ENCODE assay signal across 8 cellular contexts in the genomic region with DNA sequence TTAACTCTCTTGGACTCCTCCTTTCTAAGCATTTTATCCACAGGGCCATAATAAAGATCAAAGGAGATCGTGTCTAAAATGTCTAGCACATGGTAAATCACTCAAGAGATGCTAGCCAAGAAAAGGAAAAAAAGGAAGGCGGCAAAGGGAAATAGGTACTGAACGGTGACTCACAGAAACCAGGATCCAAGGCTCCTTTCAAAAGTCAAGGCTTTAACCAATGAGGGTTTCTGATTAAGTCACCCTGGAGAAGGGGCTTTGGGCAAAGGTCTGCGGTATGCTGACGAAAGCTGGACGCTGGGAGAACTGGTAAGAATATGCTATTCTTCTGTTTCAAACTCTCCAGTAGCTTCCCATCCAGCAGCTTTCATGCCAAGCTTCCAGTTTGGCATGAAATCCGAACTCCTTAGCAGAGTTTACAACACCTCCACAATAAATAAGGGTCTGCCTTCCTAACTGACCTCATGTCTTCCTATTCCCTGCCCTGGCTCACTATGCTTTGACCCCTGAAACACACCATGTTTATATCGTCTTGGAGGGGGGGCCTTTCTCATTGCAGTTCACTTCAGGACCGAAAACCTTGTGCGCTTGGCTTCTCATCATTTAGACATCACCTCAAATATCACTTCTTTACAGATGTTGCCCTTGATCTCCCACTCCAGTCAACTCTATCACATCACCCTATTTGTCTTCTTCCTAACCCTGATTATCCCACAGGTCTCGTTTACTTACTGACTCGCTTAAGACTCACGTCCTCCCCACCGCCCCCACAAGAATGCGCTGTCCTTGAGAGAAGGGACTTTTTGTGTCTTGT. TPM values are rescaled to one million over a fixed set of nuclear protein-coding genes. Genes with fewer than 3 reads are reported as not detected.
DNase-seq lines count a peak whose midpoint lies in the region; TF ChIP-seq lines count a peak whose summit lies in the region.

No MANE protein-coding gene starts in this region.

- H3K27ac ChIP-seq in HEK293 (ENCODE audit: extremely low read depth, low read depth, low read length) (peak overlapping the region; percentile 21; the same call in 1 of the 2 replicates), RWPE1 (peak overlapping the region; percentile 84), left ventricle myocardium inferior (replicated peaks) (peak overlapping the region; percentile 83), sigmoid colon (peak overlapping the region; percentile 80 to 90 (median 84))

- WGBS in sigmoid colon, 2 donors = 14 to 24% methylated on average over 15 of the region's 15 CpGs

- POLR2A ChIA-PET in HEK293 (lab: Yijun Ruan, JAX) (interaction anchor here (0.8 to 2.9 kb wide), 9 partner anchors 8 to 113 kb away, joined by 3 to 14 read pairs (median 4); no protein-coding TSS in a partner anchor), RWPE1 (lab: Yijun Ruan, JAX; ENCODE audit: low non-redundant PET) (interaction anchor here (2.3 kb wide), 1 partner anchor 8 kb away, joined by 7 read pairs; no protein-coding TSS in a partner anchor)

- TF ChIP-seq POLR2A in sigmoid colon (IDR thresholded peaks at IDR 0.05) = no peak

- H3K9me3 ChIP-seq in HEK293 (ENCODE audit: control insufficient read depth, insufficient read depth, low read depth, low read length) = no peaks in the 10 kb centered on the region
- H3K9me3 ChIP-seq in left ventricle myocardium inferior (replicated peaks) = no peaks in the 10 kb centered on the region
- no peaks in the 10 kb centered on the region for H3K9me3 ChIP-seq in sigmoid colon

- no peaks in the 10 kb centered on the region for H3K9me3 Mint-ChIP-seq in activated naive CD8-positive, alpha-beta T cell (ENCODE audit: low read depth)

- peaks cover 68% of the 10 kb centered on the region for H3K4me1 Mint-ChIP-seq in activated naive CD8-positive, alpha-beta T cell (ENCODE audit: low read depth)

- H3K36me3 ChIP-seq in HEK293 (ENCODE audit: control insufficient read depth in 2 of 2, insufficient read depth in 1 of 2, low read length in 2 of 2) (peaks cover 6 to 27% of the 10 kb centered on the region in 2 experiments; a peak in 1 of 3 replicates), left ventricle myocardium inferior (peaks cover 21% of the 10 kb centered on the region), sigmoid colon (peaks cover 9 to 28% (median 19%) of the 10 kb centered on the region in 4 donors)

- H3K4me3 ChIP-seq in HEK293 (ENCODE audit: low read depth, low read length) = peak overlapping the region; percentile 66
- peak overlapping the region; percentile 83 for H3K4me3 ChIP-seq in left ventricle myocardium inferior
- peak overlapping the region; percentile 60 to 96 (median 80) for H3K4me3 ChIP-seq in sigmoid colon

- H3K36me3 Mint-ChIP-seq in activated naive CD8-positive, alpha-beta T cell = peaks cover 5% of the 10 kb centered on the region

- intact Hi-C loops in left ventricle myocardium inferior (cut with micrococcal nuclease) = no loop called here
- intact Hi-C loops in sigmoid colon (cut with DNase I) = loop anchor here (5.0 kb wide), 1 partner anchor 747 kb away; a partner anchor contains a TSS

- peak; percentile 77 for DNase-seq in COLO829 (ENCODE audit: low spot score)
- DNase-seq in RWPE1 (ENCODE audit: low spot score) = peak; percentile 83
- no peak for DNase-seq in left ventricle myocardium inferior
- DNase-seq in sigmoid colon = no peak
- no peak for DNase-seq in NCI-H187 treated with DMSO at 0.1 percent for 48 hours (lab: John Stamatoyannopoulos, UW)
- no peak for DNase-seq in midbrain (lab: John Stamatoyannopoulos, UW)

- peaks cover 4% of the 10 kb centered on the region for H3K4me1 ChIP-seq in HEK293 (ENCODE audit: control insufficient read depth, insufficient read depth, low read length)
- peaks cover 27% of the 10 kb centered on the region for H3K4me1 ChIP-seq in left ventricle myocardium inferior
- H3K4me1 ChIP-seq in sigmoid colon = peaks cover 0 to 24% (median 18%) of the 10 kb centered on the region in 4 donors

- TF ChIP-seq CTCF in HEK293 (tag by site-specific recombination; IDR thresholded peaks at IDR 0.05) (no peak), RWPE1 (conservative IDR thresholded peaks at IDR 0.05; ENCODE audit: low read depth) (no peak), left ventricle myocardium inferior (IDR thresholded peaks at IDR 0.05; ENCODE audit: borderline replicate concordance) (no peak), sigmoid colon (IDR thresholded peaks at IDR 0.05) (no peak)

- CTCF ChIA-PET in HEK293 (lab: Yijun Ruan, JAX) = interaction anchor here (1.3 kb wide), 1 partner anchor 17 kb away, joined by 5 read pairs; no protein-coding TSS in a partner anchor
- CTCF ChIA-PET in RWPE1 (lab: Yijun Ruan, JAX) = interaction anchor here (0.6 to 1.5 kb wide), 5 partner anchors 17 to 552 kb away, joined by 3 to 4 read pairs (median 3); no protein-coding TSS in a partner anchor

- peak overlapping the region; percentile 98 for H3K4me3 Mint-ChIP-seq in activated naive CD8-positive, alpha-beta T cell

- H3K27ac Mint-ChIP-seq in activated naive CD8-positive, alpha-beta T cell = peak overlapping the region; percentile 99

- no peak for TF ChIP-seq EP300 in sigmoid colon (IDR thresholded peaks at IDR 0.05)

- H3K27me3 Mint-ChIP-seq in activated naive CD8-positive, alpha-beta T cell = no peaks in the 10 kb centered on the region

- H3K27me3 ChIP-seq in left ventricle myocardium inferior (ENCODE audit: low read depth) (no peaks in the 10 kb centered on the region), sigmoid colon (no peaks in the 10 kb centered on the region)

TF ChIP-seq in HEK293, 187 proteins besides CTCF, POLR2A, EP300 and RAD21 (continues in another document):
- TF ChIP-seq ZEB2 (tag by site-specific recombination; IDR thresholded peaks at IDR 0.05) (no peak), ZNF837 (tag by site-specific recombination; IDR thresholded peaks at IDR 0.05) (no peak), ZNF561 (tag by site-specific recombination; IDR thresholded peaks at IDR 0.05; ENCODE audit: borderline replicate concordance) (no peak), SP2 (tag by site-specific recombination; IDR thresholded peaks at IDR 0.05) (no peak), KLF7 (tag by site-specific recombination; IDR thresholded peaks at IDR 0.05; ENCODE audit: borderline replicate concordance) (no peak), ZNF335 (tag by site-specific recombination; conservative IDR thresholded peaks at IDR 0.05) (0 out of 2 replicates have a peak, but pooled peaks have one; percentile 1)
- TF ChIP-seq, protein P1, sequence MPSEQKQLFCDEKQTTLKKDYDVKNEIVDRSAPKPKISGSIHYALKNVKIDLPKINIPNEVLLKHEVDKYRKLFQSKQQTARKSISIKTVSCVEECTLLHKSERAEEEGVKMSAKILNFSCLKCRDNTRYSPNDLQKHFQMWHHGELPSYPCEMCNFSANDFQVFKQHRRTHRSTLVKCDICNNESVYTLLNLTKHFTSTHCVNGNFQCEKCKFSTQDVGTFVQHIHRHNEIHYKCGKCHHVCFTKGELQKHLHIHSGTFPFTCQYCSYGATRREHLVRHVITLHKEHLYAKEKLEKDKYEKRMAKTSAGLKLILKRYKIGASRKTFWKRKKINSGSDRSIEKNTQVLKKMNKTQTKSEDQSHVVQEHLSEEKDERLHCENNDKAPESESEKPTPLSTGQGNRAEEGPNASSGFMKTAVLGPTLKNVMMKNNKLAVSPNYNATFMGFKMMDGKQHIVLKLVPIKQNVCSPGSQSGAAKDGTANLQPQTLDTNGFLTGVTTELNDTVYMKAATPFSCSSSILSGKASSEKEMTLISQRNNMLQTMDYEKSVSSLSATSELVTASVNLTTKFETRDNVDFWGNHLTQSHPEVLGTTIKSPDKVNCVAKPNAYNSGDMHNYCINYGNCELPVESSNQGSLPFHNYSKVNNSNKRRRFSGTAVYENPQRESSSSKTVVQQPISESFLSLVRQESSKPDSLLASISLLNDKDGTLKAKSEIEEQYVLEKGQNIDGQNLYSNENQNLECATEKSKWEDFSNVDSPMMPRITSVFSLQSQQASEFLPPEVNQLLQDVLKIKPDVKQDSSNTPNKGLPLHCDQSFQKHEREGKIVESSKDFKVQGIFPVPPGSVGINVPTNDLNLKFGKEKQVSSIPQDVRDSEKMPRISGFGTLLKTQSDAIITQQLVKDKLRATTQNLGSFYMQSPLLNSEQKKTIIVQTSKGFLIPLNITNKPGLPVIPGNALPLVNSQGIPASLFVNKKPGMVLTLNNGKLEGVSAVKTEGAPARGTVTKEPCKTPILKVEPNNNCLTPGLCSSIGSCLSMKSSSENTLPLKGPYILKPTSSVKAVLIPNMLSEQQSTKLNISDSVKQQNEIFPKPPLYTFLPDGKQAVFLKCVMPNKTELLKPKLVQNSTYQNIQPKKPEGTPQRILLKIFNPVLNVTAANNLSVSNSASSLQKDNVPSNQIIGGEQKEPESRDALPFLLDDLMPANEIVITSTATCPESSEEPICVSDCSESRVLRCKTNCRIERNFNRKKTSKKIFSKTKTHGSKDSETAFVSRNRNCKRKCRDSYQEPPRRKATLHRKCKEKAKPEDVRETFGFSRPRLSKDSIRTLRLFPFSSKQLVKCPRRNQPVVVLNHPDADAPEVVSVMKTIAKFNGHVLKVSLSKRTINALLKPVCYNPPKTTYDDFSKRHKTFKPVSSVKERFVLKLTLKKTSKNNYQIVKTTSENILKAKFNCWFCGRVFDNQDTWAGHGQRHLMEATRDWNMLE (tag by site-specific recombination; conservative IDR thresholded peaks at IDR 0.05; ENCODE audit: low read depth) = no peak

RNA-seq across cellular contexts. Expression of a gene that starts 0.9 kb away (rescaled TPM):
- total RNA-seq in left ventricle myocardium inferior (11.4 TPM), sigmoid colon (1 to 10 TPM; 7.2 to 9.2 (median 8.3) TPM)
- 10 to 100 TPM; 10.6 to 27.3 (median 15.6) TPM for polyA plus RNA-seq in sigmoid colon

RNA-seq across cellular contexts. Expression of a gene that starts 7.0 kb away (rescaled TPM):
- total RNA-seq in left ventricle myocardium inferior (9.8 TPM), sigmoid colon (10 to 100 TPM; 23.9 to 31.8 (median 28.1) TPM)
- polyA plus RNA-seq in sigmoid colon = 10 to 100 TPM in 1 of 3 donors, 1 to 10 TPM in 2; 6.0 to 25.7 (median 9.2) TPM

RNA-seq across cellular contexts. Expression of a gene that starts 49.4 kb away (rescaled TPM):
- total RNA-seq in left ventricle myocardium inferior (2.4 TPM), sigmoid colon (10 to 100 TPM in 1 of 4 donors, 1 to 10 TPM in 3; 1.1 to 18.3 (median 6.4) TPM)
- polyA plus RNA-seq in sigmoid colon = 10 to 100 TPM in 1 of 3 donors, 1 to 10 TPM in 2; 1.8 to 22.9 (median 4.4) TPM

Comparison
In these comparisons a context has a peak if more than half of its experiments do, and no peak if none do; other contexts are left out.
1. DNase-seq: peak in COLO829 (single experiment) and RWPE1 (single experiment); none in left ventricle myocardium inferior (single experiment), sigmoid colon (single experiment), NCI-H187 treated with DMSO at 0.1 percent for 48 hours (single experiment) and midbrain (single experiment).
2. H3K27ac ChIP-seq: peak in every context shown above with its lines; median percentile 84 in RWPE1; 84 in sigmoid colon; 83 in left ventricle myocardium inferior; 21 in HEK293.
3. Peak in every context shown above with its lines, with median percentiles within 50 percentile points of each other: H3K4me3 ChIP-seq.